Comparison of ENCODE assay signal across 28 cellular contexts in genomic region chr12:101992091-101992490, GRCh38.
"Had no signal": no experiment of that assay in that cellular context is flagged by ENCODE, and none has a peak within 500 bp of the region (broad histone marks: within the 10 kb centered on the region; RNA-seq: fewer than 3 reads in every experiment).

No MANE protein-coding gene starts in this region.

- ATAC-seq: activated CD4-positive, alpha-beta T cell treated with anti-CD3 and anti-CD28 coated beads for 36 hours; activated CD8-positive, alpha-beta T cell treated with anti-CD3 and anti-CD28 coated beads, Interleukin-2, amount 10 ng/mL, durations not matched to agents 7 days and 5 days; activated naive CD4-positive, alpha-beta T cell treated with anti-CD3 and anti-CD28 coated beads, Interleukin-2, amount 50 U/mL, for 72 hours; activated T-cell treated with anti-CD3 and anti-CD28 coated beads, Interleukin-2, amount 50 U/mL, for 72 hours; body of pancreas; effector memory CD8-positive, alpha-beta T cell; foreskin keratinocyte; heart right ventricle; left lung; mucosa of descending colon; right lobe of liver; stimulated activated naive CD8-positive, alpha-beta T cell treated with anti-CD3 and anti-CD28 coated beads, Interleukin-15, Interleukin-2, amounts not matched to agents 100 U/mL and 50 U/mL, for 24 hours had no signal

- H3K4me3 ChIP-seq: body of pancreas, heart right ventricle, left lung, lung, mucosa of descending colon, right lobe of liver, skin epidermis, thoracic aorta, uterus had no signal

- H3K4me1 Mint-ChIP-seq: activated CD4-positive, alpha-beta T cell treated with anti-CD3 and anti-CD28 coated beads for 36 hours; nephron progenitor cell had no signal

- H3K9me3 ChIP-seq: body of pancreas, heart right ventricle, left lung, mucosa of descending colon, neutrophil, right lobe of liver, thoracic aorta, uterus had no signal

- H3K27me3 ChIP-seq: body of pancreas, foreskin keratinocyte, heart right ventricle, left lung, neutrophil, right lobe of liver, uterus had no signal

- H3K27ac Mint-ChIP-seq: activated CD4-positive, alpha-beta T cell treated with anti-CD3 and anti-CD28 coated beads for 36 hours; activated CD8-positive, alpha-beta T cell treated with anti-CD3 and anti-CD28 coated beads, Interleukin-2, amount 10 ng/mL, durations not matched to agents 7 days and 5 days; activated naive CD4-positive, alpha-beta T cell treated with anti-CD3 and anti-CD28 coated beads, Interleukin-2, amount 50 U/mL, for 72 hours; activated T-cell treated with anti-CD3 and anti-CD28 coated beads, Interleukin-2, amount 50 U/mL, for 72 hours; effector memory CD8-positive, alpha-beta T cell; nephron progenitor cell; progenitor cell of endocrine pancreas; type B pancreatic cell had no signal

- H3K9me3 Mint-ChIP-seq: activated naive CD4-positive, alpha-beta T cell treated with anti-CD3 and anti-CD28 coated beads, Interleukin-2, amount 50 U/mL, for 72 hours; activated T-cell treated with anti-CD3 and anti-CD28 coated beads, Interleukin-2, amount 50 U/mL, for 72 hours; effector memory CD8-positive, alpha-beta T cell; nephron progenitor cell; type B pancreatic cell had no signal

- H3K27ac ChIP-seq: body of pancreas, foreskin keratinocyte, heart right ventricle, left lung, neutrophil, right lobe of liver, skin epidermis, thoracic aorta, uterus had no signal

- DNase-seq: activated CD4-positive, alpha-beta T cell treated with anti-CD3 and anti-CD28 coated beads for 36 hours; activated CD4-positive, CD25-positive, alpha-beta regulatory T cell; activated CD8-positive, alpha-beta T cell treated with anti-CD3 and anti-CD28 coated beads, Interleukin-2, amount 10 ng/mL, durations not matched to agents 7 days and 5 days; activated naive CD4-positive, alpha-beta T cell; activated T-cell treated with anti-CD3 and anti-CD28 coated beads for 4 hours; activated T-cell treated with anti-CD3 and anti-CD28 coated beads, Interleukin-2, amount 50 U/mL, for 72 hours; aorta; body of pancreas; cortex of kidney; effector memory CD8-positive, alpha-beta T cell; foreskin keratinocyte; heart right ventricle; left lung; mesendoderm; mucosa of descending colon; nephron progenitor cell; right lobe of liver; stimulated activated CD4-positive, alpha-beta T cell treated with anti-CD3 and anti-CD28 coated beads, Interleukin-12 subunit alpha, Interleukin-12 subunit beta, amount 100 ng/mL, for 4 hours; stimulated activated CD4-positive, alpha-beta T cell treated with anti-CD3 and anti-CD28 coated beads, Interleukin-4, amount 100 ng/mL, for 1 hour; stimulated activated naive CD8-positive, alpha-beta T cell treated with anti-CD3 and anti-CD28 coated beads, Interleukin-15, Interleukin-2, amounts not matched to agents 100 U/mL and 50 U/mL, for 24 hours; uterus had no signal

- H3K36me3 Mint-ChIP-seq: activated naive CD4-positive, alpha-beta T cell treated with anti-CD3 and anti-CD28 coated beads, Interleukin-2, amount 50 U/mL, for 72 hours; type B pancreatic cell had no signal

- H3K36me3 ChIP-seq: heart right ventricle, left lung, neutrophil, right lobe of liver, thoracic aorta, uterus had no signal

- H3K4me1 ChIP-seq: body of pancreas, foreskin keratinocyte, heart right ventricle, right lobe of liver, uterus had no signal

- H3K4me3 Mint-ChIP-seq: activated CD4-positive, alpha-beta T cell treated with anti-CD3 and anti-CD28 coated beads for 36 hours; activated CD8-positive, alpha-beta T cell treated with anti-CD3 and anti-CD28 coated beads, Interleukin-2, amount 10 ng/mL, durations not matched to agents 7 days and 5 days; activated T-cell treated with anti-CD3 and anti-CD28 coated beads, Interleukin-2, amount 50 U/mL, for 72 hours; effector memory CD8-positive, alpha-beta T cell; nephron progenitor cell; type B pancreatic cell had no signal

- H3K27me3 Mint-ChIP-seq: type B pancreatic cell had no signal
